Comparison of ENCODE assay signal across 34 cellular contexts in the genomic region with DNA sequence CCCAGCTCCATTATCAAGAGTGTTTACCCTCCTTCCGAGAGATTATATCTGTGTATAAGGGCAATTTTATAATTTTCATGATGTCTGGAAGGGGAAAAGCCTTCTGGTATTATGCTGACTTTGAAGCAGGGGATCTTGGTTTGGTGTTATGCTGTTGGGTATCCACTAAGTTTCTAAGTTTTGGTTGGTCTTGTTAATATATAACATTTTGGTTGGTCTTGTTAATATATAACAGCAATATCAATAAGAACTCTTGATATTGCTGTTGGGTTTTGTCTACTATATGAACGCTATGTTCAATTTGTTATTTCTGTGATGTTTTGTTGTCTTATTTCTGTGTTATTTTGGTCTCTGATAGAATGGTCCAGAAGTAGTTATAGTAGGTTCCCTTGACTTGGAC.
"Had no signal": no experiment of that assay in that cellular context is flagged by ENCODE, and none has a peak within 500 bp of the region (broad histone marks: within the 10 kb centered on the region; RNA-seq: fewer than 3 reads in every experiment).

No MANE protein-coding gene starts in this region.

- H3K4me1 ChIP-seq: adrenal gland, ascending aorta, body of pancreas, breast epithelium had no signal

- H3K27ac ChIP-seq: adrenal gland, ascending aorta, body of pancreas, brain microvascular endothelial cell, breast epithelium, cardiac muscle cell had no signal

- ATAC-seq: activated naive CD4-positive, alpha-beta T cell treated with anti-CD3 and anti-CD28 coated beads, Interleukin-2, amount 50 U/mL, for 72 hours; activated naive CD8-positive, alpha-beta T cell treated with anti-CD3 and anti-CD28 coated beads, Interleukin-2, amount 50 U/mL, for 24 hours; activated T-cell treated with anti-CD3 and anti-CD28 coated beads, Interleukin-2, amount 50 U/mL, for 4 hours; activated T-cell treated with anti-CD3 and anti-CD28 coated beads, Interleukin-2, amount 50 U/mL, for 72 hours; activated T-helper 17 cell treated with anti-CD3 and anti-CD28 coated beads, Interleukin-2, amount 50 U/mL, for 72 hours; body of pancreas had no signal

- H3K4me3 ChIP-seq: adrenal gland, ascending aorta, body of pancreas, breast epithelium, cardiac muscle cell had no signal

- H3K9me3 ChIP-seq: adrenal gland, ascending aorta, body of pancreas had no signal

- FAIRE-seq: astrocyte, bronchial epithelial cell had no signal

- DNase-seq: activated effector memory CD4-positive, alpha-beta T cell treated with anti-CD3 and anti-CD28 coated beads, Interleukin-2, amount 50 U/mL, for 16 hours; activated effector memory CD4-positive, alpha-beta T cell treated with Interleukin-2 at 50 U/mL for 16 hours; activated gamma-delta T cell; activated gamma-delta T cell treated with Interleukin-2 at 50 U/mL for 16 hours; activated naive CD4-positive, alpha-beta T cell; activated naive CD4-positive, alpha-beta T cell treated with anti-CD3 and anti-CD28 coated beads for 36 hours; activated naive CD4-positive, alpha-beta T cell treated with anti-CD3 and anti-CD28 coated beads, Interleukin-2, amount 10 ng/mL, durations not matched to agents 7 days and 5 days; activated naive CD4-positive, alpha-beta T cell treated with anti-CD3 and anti-CD28 coated beads, Interleukin-2, amount 50 U/mL, for 16 hours; activated naive CD4-positive, alpha-beta T cell treated with Interleukin-2 at 50 U/mL for 16 hours; activated naive CD8-positive, alpha-beta T cell treated with anti-CD3 and anti-CD28 coated beads for 36 hours; activated naive CD8-positive, alpha-beta T cell treated with anti-CD3 and anti-CD28 coated beads, Interleukin-2, amount 10 ng/mL, durations not matched to agents 7 days and 5 days; activated naive CD8-positive, alpha-beta T cell treated with anti-CD3 and anti-CD28 coated beads, Interleukin-2, amount 50 U/mL, for 24 hours; activated T-cell treated with anti-CD3 and anti-CD28 coated beads, Interleukin-2, amount 50 U/mL, for 1 hour; activated T-cell treated with anti-CD3 and anti-CD28 coated beads, Interleukin-2, amount 50 U/mL, for 24 hours; activated T-cell treated with anti-CD3 and anti-CD28 coated beads, Interleukin-2, amount 50 U/mL, for 4 hours; activated T-cell treated with anti-CD3 and anti-CD28 coated beads, Interleukin-2, amount 50 U/mL, for 48 hours; activated T-cell treated with anti-CD3 and anti-CD28 coated beads, Interleukin-2, amount 50 U/mL, for 72 hours; adrenal gland; amniotic stem cell; amygdala; anterior cingulate cortex; aorta; body of pancreas; brain microvascular endothelial cell; caudate nucleus; central memory CD4-positive, alpha-beta T cell; cerebellar nuclear complex had no signal

- H3K27me3 ChIP-seq: adrenal gland, ascending aorta, body of pancreas, brain microvascular endothelial cell, breast epithelium, cardiac muscle cell had no signal

- H3K36me3 ChIP-seq: adrenal gland, ascending aorta, brain microvascular endothelial cell, breast epithelium, cardiac muscle cell had no signal
